Comparison of ENCODE assay signal across 1 cellular context in genomic region chr7:43565786-43566185, GRCh38.
TF ChIP-seq lines count a peak whose summit lies in the region.

No MANE protein-coding gene starts in this region.

TF ChIP-seq in HCT116, 20 proteins besides CTCF, POLR2A, EP300 and RAD21 (continued from another document):
- TF ChIP-seq REST (IDR thresholded peaks at IDR 0.05; ENCODE audit: low read depth) (no peak), CBX3 (IDR thresholded peaks at IDR 0.05; ENCODE audit: low read depth) (no peak), ZBTB33 (IDR thresholded peaks at IDR 0.05; ENCODE audit: extremely low read depth, insufficient replicate concordance, low read length) (no peak), TCF7L2 (IDR thresholded peaks at IDR 0.05; ENCODE audit: borderline replicate concordance, extremely low read depth, insufficient read depth, insufficient read length) (no peak), JUND (IDR thresholded peaks at IDR 0.05) (no peak), EZH2 (IDR thresholded peaks at IDR 0.05) (no peak), SP1 (IDR thresholded peaks at IDR 0.05; ENCODE audit: low read depth) (no peak), YY1 (IDR thresholded peaks at IDR 0.05; ENCODE audit: extremely low read depth, insufficient replicate concordance, low read depth, low read length) (no peak)
